In the genomic region with DNA sequence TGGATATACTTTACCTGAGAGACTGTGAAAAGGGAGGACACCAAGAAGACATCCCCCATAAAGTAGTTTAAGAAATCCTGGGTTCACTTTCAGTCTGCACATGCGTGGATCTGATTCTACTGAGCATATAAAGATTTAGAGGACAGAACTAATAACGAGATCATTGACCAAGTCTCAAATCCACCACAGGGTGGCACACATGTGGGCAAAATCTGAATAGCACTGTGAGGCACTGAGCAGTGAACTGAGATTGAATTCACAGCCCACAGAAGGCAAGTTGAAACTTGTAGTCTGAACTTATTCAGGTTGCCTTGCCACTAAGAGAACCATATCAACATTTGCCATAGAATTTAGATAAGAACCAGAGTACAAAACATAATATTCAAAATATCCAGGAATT, we compare ENCODE assay signal across 9 cellular contexts.
DNase-seq lines count a peak whose midpoint lies in the region; ATAC-seq, FAIRE-seq and TF ChIP-seq lines count a peak whose summit lies in the region.
"Had no signal": no experiment of that assay in that cellular context is flagged by ENCODE, and none has a peak within 500 bp of the region (broad histone marks: within the 10 kb centered on the region; RNA-seq: fewer than 3 reads in every experiment).

No MANE protein-coding gene starts in this region.

- no peaks in the 10 kb centered on the region for H3K9me3 ChIP-seq in kidney (ENCODE audit: control insufficient read depth in 1 of 2, low read length in 2 of 2)

- no peaks in the 10 kb centered on the region for H3K36me3 ChIP-seq in kidney (ENCODE audit: control insufficient read depth in 1 of 2, insufficient read depth in 2 of 2, low read length in 2 of 2)

- ATAC-seq in GM18867 (IDR thresholded peaks at IDR 0.05; ENCODE audit: unreplicated experiment): peak; percentile 98
- ATAC-seq in HG02981 (IDR thresholded peaks at IDR 0.05; ENCODE audit: unreplicated experiment): peak; percentile 81
- ATAC-seq: K562 had no signal

- intact Hi-C loops in kidney (cut with DNase I): no loop called here

- TF ChIP-seq CTCF in C4-2B (conservative IDR thresholded peaks at IDR 0.05) (peak; percentile 38), kidney (IDR thresholded peaks at IDR 0.05; ENCODE audit: borderline replicate concordance, extremely low read depth, insufficient read depth) (peak; percentile 35)

- peak; percentile 65 for DNase-seq in NCI-H345 (lab: John Stamatoyannopoulos, UW)
- DNase-seq in anterior cingulate cortex (lab: John Stamatoyannopoulos, UW): peak in 45 of 58 donors; percentile 2 to 79 (median 27)
- DNase-seq in kidney: no peak
- DNase-seq in urothelium cell line (ENCODE audit: low spot score): peak; percentile 48
- no peak for DNase-seq in GM19240 (ENCODE audit: insufficient read length, low spot score)

- H3K4me1 ChIP-seq in kidney (ENCODE audit: control insufficient read depth in 1 of 2, insufficient read depth in 1 of 2, low read depth in 1 of 2, low read length in 2 of 2): no peaks in the 10 kb centered on the region

- H3K4me3 ChIP-seq in kidney (ENCODE audit: low read length in 2 of 2): no peak overlapping the region
- H3K4me3 ChIP-seq: K562 had no signal

- H3K27ac ChIP-seq in C4-2B: no peak overlapping the region
- no peak overlapping the region for H3K27ac ChIP-seq in kidney (ENCODE audit: low read depth in 2 of 2, low read length in 2 of 2)

- H3K9ac ChIP-seq in kidney (ENCODE audit: low read length in 2 of 2): no peak overlapping the region

- FAIRE-seq in kidney (lab: Jason Lieb, UNC): no peak
- FAIRE-seq in urothelium cell line (lab: Jason Lieb, UNC): no peak
- FAIRE-seq: K562 had no signal

Comparison
In these comparisons a context has a peak if more than half of its experiments do, and no peak if none do; other contexts are left out.
1. DNase-seq: peak in NCI-H345 (single experiment), anterior cingulate cortex (45 of 58) and urothelium cell line (single experiment); none in kidney (single experiment) and GM19240 (single experiment).